8 cellular contexts compared by ENCODE assay signal in the genomic region with DNA sequence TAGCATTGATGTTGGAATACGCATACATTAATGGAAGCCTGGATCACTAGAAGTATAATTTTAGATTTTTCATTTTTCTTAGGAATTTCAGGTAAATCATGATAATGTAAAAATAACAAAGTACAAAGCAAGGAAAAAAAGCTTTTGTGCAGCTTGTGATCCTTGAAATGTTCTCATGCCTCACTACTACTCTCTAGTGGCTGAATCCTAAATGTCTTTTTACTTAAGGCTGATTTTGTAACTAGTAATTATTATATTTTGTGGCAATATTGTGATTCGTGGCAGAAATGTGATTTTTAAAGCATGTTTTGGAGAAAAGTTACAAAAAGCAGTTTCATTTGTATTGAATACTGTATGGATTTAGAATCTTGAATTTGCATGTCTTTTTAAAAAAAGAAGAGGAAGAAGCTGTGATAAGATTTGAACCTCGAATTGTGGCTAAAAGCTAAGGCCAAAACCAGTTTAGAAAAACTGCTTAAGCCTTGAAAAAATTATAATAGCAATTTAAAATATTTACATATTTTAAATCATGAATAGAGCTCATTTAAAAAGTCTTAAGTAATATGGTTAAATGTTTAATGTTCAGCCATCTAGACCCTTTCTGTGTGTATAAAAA. TPM values are rescaled to one million over a fixed set of nuclear protein-coding genes. Genes with fewer than 3 reads are reported as not detected.
DNase-seq lines count a peak whose midpoint lies in the region; ATAC-seq, FAIRE-seq and TF ChIP-seq lines count a peak whose summit lies in the region.

No MANE protein-coding gene starts in this region.

- no peak overlapping the region for H2BK12ac ChIP-seq in H1 (ENCODE audit: low read depth, low read length)

- H3K23ac ChIP-seq in H1 (ENCODE audit: insufficient read length), result no peak overlapping the region

- H3K79me2 ChIP-seq in H1 (ENCODE audit: control insufficient read depth in 1 of 2, insufficient read depth in 2 of 2, low read length in 2 of 2), result peaks cover 0 to 9% of the 10 kb centered on the region in 2 experiments; a peak in 2 of 4 replicates

- H3K79me1 ChIP-seq in H1 (ENCODE audit: low read depth, low read length), result no peaks in the 10 kb centered on the region

- H3K27ac ChIP-seq in H1 (ENCODE audit: low read depth, low read length), result no peak overlapping the region

- H3K27me3 ChIP-seq in H1 (replicated peaks in 1 of 4; ENCODE audit: control insufficient read depth in 3 of 4, extremely low read depth in 1 of 4, insufficient read depth in 3 of 4, low read length in 3 of 4), result no peaks in the 10 kb centered on the region

- DNase-seq in DMS 273 (lab: John Stamatoyannopoulos, UW; ENCODE audit: unreplicated experiment) (peak; percentile 52), DMS 273 treated with DMSO at 0.1 percent for 48 hours (lab: John Stamatoyannopoulos, UW) (no peak), NCI-H446 treated with DMSO at 0.1 percent for 48 hours (lab: John Stamatoyannopoulos, UW) (peak; percentile 14), H1 (ENCODE audit: low read depth in 1 of 2, low spot score in 2 of 2) (no peak), putamen (ENCODE audit: low spot score) (peak; percentile 4), GM19239 (ENCODE audit: insufficient read length, low spot score) (no peak)
- DNase-seq in activated effector memory CD4-positive, alpha-beta T cell treated with Interleukin-2 at 50 U/mL for 16 hours, result no peak

- no peak overlapping the region for H2AK5ac ChIP-seq in H1 (ENCODE audit: low read depth, low read length)

- H3K9me3 ChIP-seq in H1 (ENCODE audit: insufficient read depth in 2 of 2, low read depth in 1 of 2, low read length in 1 of 2), result no peaks in the 10 kb centered on the region

- H3K4ac ChIP-seq in H1 (replicated peaks; ENCODE audit: insufficient read length, low read depth, low read length), result no peak overlapping the region

- H3K14ac ChIP-seq in H1 (ENCODE audit: insufficient read length), result no peak overlapping the region

- no peak overlapping the region for H2BK5ac ChIP-seq in H1 (ENCODE audit: low read depth, low read length)

- H3K4me1 ChIP-seq in H1 (replicated peaks in 1 of 4; ENCODE audit: control insufficient read depth in 3 of 4, insufficient read depth in 4 of 4, low read length in 3 of 4), result no peaks in the 10 kb centered on the region

- no peak overlapping the region for H4K5ac ChIP-seq in H1 (ENCODE audit: insufficient read length, low read depth, low read length)

- no peak overlapping the region for H2AFZ ChIP-seq in H1 (ENCODE audit: low read length)

- H2BK120ac ChIP-seq in H1 (replicated peaks; ENCODE audit: low read depth, low read length), result no peak overlapping the region

- peaks cover 17 to 82% (median 45%) of the 10 kb centered on the region in 4 experiments for H3K36me3 ChIP-seq in H1 (ENCODE audit: control insufficient read depth in 2 of 4, insufficient read depth in 4 of 4, low read length in 3 of 4)

- H3K18ac ChIP-seq in H1 (ENCODE audit: extremely low read depth, low read length), result no peak overlapping the region

- H2BK20ac ChIP-seq in H1 (ENCODE audit: low read length), result no peak overlapping the region

- no peak overlapping the region for H4K91ac ChIP-seq in H1 (replicated peaks; ENCODE audit: insufficient read length, low read length)

- TF ChIP-seq EP300 in H1 (IDR thresholded peaks at IDR 0.05; ENCODE audit: borderline replicate concordance in 1 of 2, low read depth in 2 of 2, low read length in 2 of 2), result no peak

- FAIRE-seq in H1 (lab: Jason Lieb, UNC), result peak; percentile 42
- no peak for FAIRE-seq in GM19239 (lab: Jason Lieb, UNC)

- no peak overlapping the region for H2BK15ac ChIP-seq in H1 (ENCODE audit: low read length)

- H3K23me2 ChIP-seq in H1 (ENCODE audit: low read depth, low read length), result no peaks in the 10 kb centered on the region

- H4K8ac ChIP-seq in H1 (ENCODE audit: extremely low read depth, insufficient read depth, low read length), result no peak overlapping the region

- TF ChIP-seq CTCF in H1 (IDR thresholded peaks at IDR 0.05; ENCODE audit: control extremely low read depth in 1 of 3, insufficient read depth in 1 of 3, low read depth in 1 of 3, low read length in 3 of 3), result peak in 1 of 3 experiments; percentile 36; a peak in 2 of 4 replicates

- WGBS in H1 (ENCODE audit: extremely low coverage in 1 of 2, insufficient coverage in 1 of 2, insufficient read length in 1 of 2, insufficient replicate concordance in 2 of 2, low coverage in 1 of 2, low lambda C conversion rate in 2 of 2, missing lambda C conversion rate in 1 of 2), 2 experiments, result 87% methylated on average over 3 of the region's 3 CpGs; no CpG with 5 or more reads in 1 of the 2 experiments

- no peak overlapping the region for H3K56ac ChIP-seq in H1 (replicated peaks; ENCODE audit: insufficient read length, low read depth, low read length)

- peak in 1 of 2 experiments; percentile 10; a peak in 1 of 4 replicates for TF ChIP-seq RAD21 in H1 (IDR thresholded peaks at IDR 0.05 in 1 of 2, conservative IDR thresholded peaks at IDR 0.05 in 1 of 2; ENCODE audit: low read depth in 2 of 2, low read length in 2 of 2)

- no peak overlapping the region for H3K4me3 ChIP-seq in H1 (ENCODE audit: extremely low read depth in 1 of 4, insufficient read depth in 2 of 4, low read depth in 3 of 4, low read length in 4 of 4)

- H3K9ac ChIP-seq in H1 (replicated peaks in 1 of 4; ENCODE audit: extremely low read depth in 1 of 4, low read depth in 3 of 4, low read length in 3 of 4), result no peak overlapping the region

- H4K20me1 ChIP-seq in H1 (replicated peaks in 1 of 2; ENCODE audit: control insufficient read depth in 1 of 2, insufficient read depth in 2 of 2, low read length in 2 of 2), result peaks cover 0 to 2% of the 10 kb centered on the region in 2 experiments

- CTCF ChIA-PET in H1 (lab: Charles Lee; ENCODE audit: partially characterized antibody), result interaction anchor here (0.7 to 2.0 kb wide), 6 partner anchors 9 to 614 kb away, joined by 3 to 11 read pairs (median 4); no protein-coding TSS in a partner anchor

- ATAC-seq in HG02763 (IDR thresholded peaks at IDR 0.05; ENCODE audit: unreplicated experiment), result no peak

- no peak for TF ChIP-seq POLR2A in H1 (IDR thresholded peaks at IDR 0.05; ENCODE audit: control extremely low read depth in 1 of 2, low read depth in 2 of 2, low read length in 2 of 2)

- POLR2A ChIA-PET in H1 (lab: Charles Lee; ENCODE audit: partially characterized antibody), result interaction anchor here (1.4 kb wide), 1 partner anchor 10 kb away, joined by 3 read pairs; no protein-coding TSS in a partner anchor

- no peak overlapping the region for H3K4me2 ChIP-seq in H1 (ENCODE audit: insufficient read depth in 1 of 2, low read depth in 2 of 2, low read length in 2 of 2)

TF ChIP-seq in H1, 55 proteins besides CTCF, POLR2A, EP300 and RAD21:
- TF ChIP-seq BRCA1 (IDR thresholded peaks at IDR 0.05; ENCODE audit: low read depth, low read length) (no peak), CREB1 (IDR thresholded peaks at IDR 0.05) (no peak), RFX5 (IDR thresholded peaks at IDR 0.05; ENCODE audit: borderline replicate concordance, low read depth, low read length) (no peak), JUN (IDR thresholded peaks at IDR 0.05; ENCODE audit: low read depth, low read length) (no peak), ASH2L (IDR thresholded peaks at IDR 0.05; ENCODE audit: low read length) (no peak), YY1 (IDR thresholded peaks at IDR 0.05; ENCODE audit: low read depth, low read length) (no peak), SAP30 (IDR thresholded peaks at IDR 0.05; ENCODE audit: insufficient read depth, insufficient replicate concordance, low read length) (no peak), CBX5 (IDR thresholded peaks at IDR 0.05; ENCODE audit: low read depth, low read length) (no peak), TAF7 (optimal IDR thresholded peaks at IDR 0.05; ENCODE audit: borderline replicate concordance, low read depth, low read length) (no peak)

RNA-seq across cellular contexts. Expression of gene U2SURP, which starts 39.0 kb away (rescaled TPM):
- 160 and 167 TPM in 2 replicates for total RNA-seq in H1 (2021; fragmentation: NEBNext Ultra II Directional; extraction: Animal tissue kit (Norgen Biotek cat#: 25700))
- 14.4 and 22.2 TPM in 2 replicates for polyA plus RNA-seq in H1 (2011; rRNA removed)
- 39.7 TPM for polyA plus RNA-seq in H1 (2011; cell fraction: cytosol; rRNA removed)
- 33.7 TPM for polyA plus RNA-seq in H1 (2011; cell fraction: nucleus; rRNA removed)
- polyA plus RNA-seq in H1 (2012, experiment 1 of 2), result 63.6 to 190 TPM (median 81.1 TPM) in 4 replicates
- polyA plus RNA-seq in H1 (2012, experiment 2 of 2), result 7.5 TPM
- polyA plus RNA-seq in H1 (2013, experiment 1 of 2), result 168 TPM
- 146 TPM for polyA plus RNA-seq in H1 (2013, experiment 2 of 2)
- 86.4 and 112 TPM in 2 replicates for polyA minus RNA-seq in H1 (2011; rRNA and poly(A)+ RNA removed)
- 52.3 TPM for polyA minus RNA-seq in H1 (2011; cell fraction: cytosol; rRNA and poly(A)+ RNA removed)
- polyA minus RNA-seq in H1 (2011; cell fraction: nucleus; rRNA and poly(A)+ RNA removed), result 151 TPM

Comparison
In these comparisons a context has a peak if more than half of its experiments do, and no peak if none do; other contexts are left out.
1. DNase-seq: peak in DMS 273 (single experiment), NCI-H446 treated with DMSO at 0.1 percent for 48 hours (single experiment) and putamen (single experiment); none in DMS 273 treated with DMSO at 0.1 percent for 48 hours (single experiment), H1 (0 of 2), activated effector memory CD4-positive, alpha-beta T cell treated with Interleukin-2 at 50 U/mL for 16 hours (single experiment) and GM19239 (single experiment).